Comparison of ENCODE assay signal across 8 cellular contexts in genomic region chr2:179440642-179441251, GRCh38.
DNase-seq lines count a peak whose midpoint lies in the region; ATAC-seq and TF ChIP-seq lines count a peak whose summit lies in the region.

No MANE protein-coding gene starts in this region.

- TF ChIP-seq POLR2A in upper lobe of left lung (IDR thresholded peaks at IDR 0.05) = no peak

- in situ Hi-C loops in SK-MEL-5 (cut with HindIII; ENCODE audit: low pct_unique_long_range_greater_than_20kb, low sequenced_read_pairs) = no loop called here

- no peak overlapping the region for H3K4me3 ChIP-seq in upper lobe of left lung

- H3K9me3 ChIP-seq in upper lobe of left lung = no peaks in the 10 kb centered on the region

- H3K27me3 ChIP-seq in upper lobe of left lung = no peaks in the 10 kb centered on the region

- 81 to 84% methylated on average over 5 of the region's 5 CpGs for WGBS in upper lobe of left lung, 2 donors

- no peak overlapping the region for H3K27ac ChIP-seq in upper lobe of left lung

- no peak for TF ChIP-seq EP300 in upper lobe of left lung (IDR thresholded peaks at IDR 0.05)

- DNase-seq in A172 (ENCODE audit: low spot score) = peak; percentile 29
- DNase-seq in GDM1 (lab: John Stamatoyannopoulos, UW) = peak; percentile 7
- peak; percentile 64 for DNase-seq in SK-MEL-5 (ENCODE audit: low read depth, low spot score)
- peak; percentile 13 for DNase-seq in germinal center (ENCODE audit: low spot score)
- no peak for DNase-seq in upper lobe of left lung
- no peak for DNase-seq in foreskin melanocyte
- DNase-seq in HK-2 (ENCODE audit: unreplicated experiment) = no peak

- TF ChIP-seq CTCF in upper lobe of left lung (IDR thresholded peaks at IDR 0.05) = peak in 5 of 6 experiments; percentile 26 to 44 (median 42)

- H3K4me1 ChIP-seq in upper lobe of left lung = no peaks in the 10 kb centered on the region

- H3K36me3 ChIP-seq in upper lobe of left lung = no peaks in the 10 kb centered on the region

- ATAC-seq in HG03520 (IDR thresholded peaks at IDR 0.05; ENCODE audit: unreplicated experiment) (peak; percentile 47), upper lobe of left lung (ENCODE audit: low FRiP score in 2 of 2) (peak in 1 of 2 donors; percentile 57)

Comparison
In these comparisons a context has a peak if more than half of its experiments do, and no peak if none do; other contexts are left out.
1. DNase-seq: peak in A172 (single experiment), GDM1 (single experiment), SK-MEL-5 (single experiment) and germinal center (single experiment); none in upper lobe of left lung (0 of 2), foreskin melanocyte (single experiment) and HK-2 (single experiment).